In genomic region chr15:90249123-90249863, GRCh38 we compare ENCODE assay signal across 8 cellular contexts. TPM values are rescaled to one million over a fixed set of nuclear protein-coding genes. Genes with fewer than 3 reads are reported as not detected.
DNase-seq lines count a peak whose midpoint lies in the region; ATAC-seq, FAIRE-seq and TF ChIP-seq lines count a peak whose summit lies in the region.

TTLL13 (plus strand) TSS chr15:90249556; CDS start chr15:90250631, 1,075 bp downstream.

- ATAC-seq in aorta (ENCODE audit: low FRiP score): peak; percentile 96

- peak within 1 kb of the TSS; percentile 73 for H3K9ac ChIP-seq in astrocyte (ENCODE audit: low read length)

- H3K4me3 ChIP-seq in astrocyte (ENCODE audit: insufficient read depth, low read depth, low read length) (peak within 1 kb of the TSS; percentile 79), aorta (ENCODE audit: low read length in 2 of 2) (peak within 1 kb of the TSS; percentile 24 to 27)

- intact Hi-C loops in CD14-positive monocyte (cut with micrococcal nuclease): no loop called here
- intact Hi-C loops in aorta (cut with DNase I): no loop called here

- H3K4me3 Mint-ChIP-seq in CD14-positive monocyte: peak within 1 kb of the TSS; percentile 70 to 86
- peak within 1 kb of the TSS; percentile 71 for H3K4me3 Mint-ChIP-seq in astrocyte (ENCODE audit: unreplicated experiment)

- H3K9me3 Mint-ChIP-seq in CD14-positive monocyte: peaks cover 0 to 3% (median 0%) of the 10 kb centered on the region in 7 donors
- H3K9me3 Mint-ChIP-seq in astrocyte (ENCODE audit: unreplicated experiment): no peaks in the 10 kb centered on the region

- peak within 1 kb of the TSS; percentile 91 for H2AFZ ChIP-seq in astrocyte (ENCODE audit: low read depth, low read length)

- no peaks in the 10 kb centered on the region for H3K36me3 ChIP-seq in astrocyte (ENCODE audit: insufficient read depth, low read length)
- no peaks in the 10 kb centered on the region for H3K36me3 ChIP-seq in aorta (ENCODE audit: control insufficient read depth in 1 of 2, insufficient read depth in 2 of 2, low read length in 1 of 2)

- TF ChIP-seq CTCF in CD14-positive monocyte (IDR thresholded peaks at IDR 0.05) (no peak), astrocyte (IDR thresholded peaks at IDR 0.05; ENCODE audit: insufficient read depth, low read depth, low read length) (no peak)

- H3K27ac Mint-ChIP-seq in CD14-positive monocyte (peak within 1 kb of the TSS in 4 of 7 donors; percentile 45 to 80 (median 63)), astrocyte (ENCODE audit: unreplicated experiment) (no peak within 1 kb of the TSS)

- DNase-seq in CD14-positive monocyte (ENCODE audit: low spot score) (peak; percentile 96), H4 (ENCODE audit: low spot score) (peak; percentile 81), NCI-H1417 treated with DMSO at 0.1 percent for 48 hours (lab: John Stamatoyannopoulos, UW) (peak; percentile 51), T1000 (lab: John Stamatoyannopoulos, UW) (peak; percentile 83), astrocyte (ENCODE audit: low read depth) (peak; percentile 65), hepatic stellate cell (ENCODE audit: low spot score) (peak; percentile 87), putamen (ENCODE audit: low spot score) (peak; percentile 78), aorta (peak; percentile 98)

- H4K20me1 ChIP-seq in astrocyte (ENCODE audit: insufficient read depth, low read length): no peaks in the 10 kb centered on the region

- no peaks in the 10 kb centered on the region for H3K79me2 ChIP-seq in astrocyte (ENCODE audit: insufficient read depth, low read length)

- H3K27me3 ChIP-seq in astrocyte (ENCODE audit: insufficient read depth, low read length) (no peaks in the 10 kb centered on the region), aorta (ENCODE audit: control insufficient read depth in 1 of 2, insufficient read depth in 2 of 2, low read length in 1 of 2) (no peaks in the 10 kb centered on the region)

- H3K4me1 Mint-ChIP-seq in CD14-positive monocyte: peaks cover 16% of the 10 kb centered on the region
- H3K4me1 Mint-ChIP-seq in astrocyte (ENCODE audit: low read depth, unreplicated experiment): no peaks in the 10 kb centered on the region

- FAIRE-seq in astrocyte (lab: Jason Lieb, UNC): no peak

- H3K27ac ChIP-seq in astrocyte (ENCODE audit: low read depth, low read length) (no peak within 1 kb of the TSS), aorta (ENCODE audit: low read depth in 1 of 2, low read length in 2 of 2) (no peak within 1 kb of the TSS)

- H3K4me1 ChIP-seq in astrocyte (ENCODE audit: insufficient read depth, low read length) (no peaks in the 10 kb centered on the region), aorta (ENCODE audit: control insufficient read depth in 1 of 2, insufficient read depth in 2 of 2, low read length in 2 of 2) (no peaks in the 10 kb centered on the region)

- peaks cover 4 to 15% (median 14%) of the 10 kb centered on the region in 3 donors for H3K27me3 Mint-ChIP-seq in CD14-positive monocyte (ENCODE audit: low read depth in 3 of 3)
- H3K27me3 Mint-ChIP-seq in astrocyte (ENCODE audit: low read depth, unreplicated experiment): no peaks in the 10 kb centered on the region

- H3K9me3 ChIP-seq in astrocyte (ENCODE audit: insufficient read depth, low read depth, low read length): no peaks in the 10 kb centered on the region
- H3K9me3 ChIP-seq in aorta (ENCODE audit: control insufficient read depth, low read length): no peaks in the 10 kb centered on the region

- H3K36me3 Mint-ChIP-seq in CD14-positive monocyte (no peaks in the 10 kb centered on the region), astrocyte (ENCODE audit: low read depth, unreplicated experiment) (no peaks in the 10 kb centered on the region)

- peak within 1 kb of the TSS; percentile 98 for H3K4me2 ChIP-seq in astrocyte (ENCODE audit: low read length)

- WGBS in aorta, 2 donors: 1% methylated on average over 44 to 45 of the region's 45 CpGs

RNA-seq across cellular contexts. Expression of gene TTLL13, which starts in this region (rescaled TPM):
- under 1 TPM in 1 of 2 donors, not detected in 1; 0.08 TPM for polyA plus RNA-seq in CD14-positive monocyte
- total RNA-seq in H4 (2014; rRNA removed; shearing (Covaris generic)): 0.06 TPM in 1 of 2 replicates, not detected in the other
- 0.14 TPM in 1 of 2 replicates, not detected in the other for total RNA-seq in astrocyte
- not detected for total RNA-seq in aorta
- polyA plus RNA-seq in aorta: not detected

Comparison
In these comparisons a context has a peak if more than half of its experiments do, and no peak if none do; other contexts are left out.
1. Peak in DNase-seq in CD14-positive monocyte; RNA of the gene not detected or under 1 TPM.
2. Peak in DNase-seq in H4; RNA of the gene not detected or under 1 TPM.
3. Peak in DNase-seq, H3K4me3 ChIP-seq, H3K9ac ChIP-seq and H3K4me2 ChIP-seq in astrocyte; RNA of the gene not detected or under 1 TPM.
4. Peak in DNase-seq, ATAC-seq and H3K4me3 ChIP-seq in aorta; RNA of the gene not detected or under 1 TPM.